ENCODE assay signal across 11 cellular contexts in the genomic region with DNA sequence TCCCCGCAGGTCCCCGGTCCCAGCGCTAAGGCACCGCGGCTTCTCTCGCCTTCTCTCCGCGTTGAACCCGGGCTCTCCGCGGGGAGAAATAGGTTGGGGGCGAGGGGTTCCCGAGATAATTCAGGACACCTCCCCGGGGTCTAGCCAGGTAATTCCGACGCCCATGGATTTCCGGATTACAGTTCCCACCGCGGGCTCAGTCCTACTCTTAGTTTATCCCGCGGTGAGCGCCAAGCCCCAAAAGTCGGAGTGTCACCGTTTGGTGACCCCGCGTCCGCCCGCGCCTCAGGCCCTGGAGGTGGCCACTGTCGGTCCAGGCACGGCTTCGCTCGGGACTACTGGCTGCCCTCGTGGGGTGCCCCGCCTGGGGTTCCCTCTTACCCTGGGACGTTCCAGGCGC. TPM values are rescaled to one million over a fixed set of nuclear protein-coding genes. Genes with fewer than 3 reads are reported as not detected.
DNase-seq lines count a peak whose midpoint lies in the region; ATAC-seq and TF ChIP-seq lines count a peak whose summit lies in the region.
"Not testable (repeated sequence)": the region's sequence is repeated elsewhere in the genome, so short reads cannot be mapped to it uniquely, and the experiment has no call there.
"Had no signal": no experiment of that assay in that cellular context is flagged by ENCODE, and none has a peak within 500 bp of the region (broad histone marks: within the 10 kb centered on the region; RNA-seq: fewer than 3 reads in every experiment).

No MANE protein-coding gene starts in this region.

- intact Hi-C loops in CD8-positive, alpha-beta T cell (cut with DNase I, micrococcal nuclease); activated naive CD4-positive, alpha-beta T cell treated with anti-CD3 and anti-CD28 coated beads for 36 hours (cut with micrococcal nuclease); natural killer cell (cut with micrococcal nuclease); sciatic nerve (cut with DNase I): not testable (repeated sequence)

- not testable (repeated sequence) for H3K4me3 ChIP-seq in CD8-positive, alpha-beta T cell (ENCODE audit: low read depth, low read length)

- POLR2A ChIA-PET in CD8-positive, alpha-beta T cell (lab: Charles Lee); T-cell (lab: Charles Lee); activated CD8-positive, alpha-beta T cell treated with anti-CD3 and anti-CD28 coated beads, Interleukin-2, amount 10 ng/mL, durations not matched to agents 7 days and 5 days (lab: Charles Lee): not testable (repeated sequence)

- H3K9me3 ChIP-seq in CD8-positive, alpha-beta T cell (ENCODE audit: low read length), result not testable (repeated sequence)

- CTCF ChIA-PET in CD8-positive, alpha-beta T cell (lab: Charles Lee); T-cell (lab: Charles Lee); activated CD8-positive, alpha-beta T cell treated with anti-CD3 and anti-CD28 coated beads, Interleukin-2, amount 10 ng/mL, durations not matched to agents 7 days and 5 days (lab: Charles Lee); activated naive CD4-positive, alpha-beta T cell treated with anti-CD3 and anti-CD28 coated beads for 36 hours (lab: Charles Lee): not testable (repeated sequence)

- not testable (repeated sequence) for H3K27me3 ChIP-seq in CD8-positive, alpha-beta T cell (ENCODE audit: insufficient read depth, low read length)

- not testable (repeated sequence) for H3K9me3 Mint-ChIP-seq in CD8-positive, alpha-beta T cell; T-cell; activated CD8-positive, alpha-beta T cell treated with anti-CD3 and anti-CD28 coated beads, Interleukin-2, amount 10 ng/mL, durations not matched to agents 7 days and 5 days (ENCODE audit: insufficient read depth); activated naive CD4-positive, alpha-beta T cell treated with anti-CD3 and anti-CD28 coated beads for 36 hours; central memory CD8-positive, alpha-beta T cell; immature natural killer cell; natural killer cell

- peak overlapping the region; percentile 60 for H3K4me3 Mint-ChIP-seq in CD8-positive, alpha-beta T cell
- H3K4me3 Mint-ChIP-seq in T-cell (peak overlapping the region; percentile 60 to 68 (median 64)), immature natural killer cell (peak overlapping the region in 3 of 5 donors; percentile 64 to 79 (median 75)), natural killer cell (peak overlapping the region; percentile 68)
- peak overlapping the region; percentile 48 for H3K4me3 Mint-ChIP-seq in activated CD8-positive, alpha-beta T cell treated with anti-CD3 and anti-CD28 coated beads, Interleukin-2, amount 10 ng/mL, durations not matched to agents 7 days and 5 days
- peak overlapping the region; percentile 21 for H3K4me3 Mint-ChIP-seq in activated naive CD4-positive, alpha-beta T cell treated with anti-CD3 and anti-CD28 coated beads for 36 hours
- peak overlapping the region; percentile 38 for H3K4me3 Mint-ChIP-seq in central memory CD8-positive, alpha-beta T cell

- H3K27me3 Mint-ChIP-seq in CD8-positive, alpha-beta T cell (ENCODE audit: low read depth); T-cell; activated CD8-positive, alpha-beta T cell treated with anti-CD3 and anti-CD28 coated beads, Interleukin-2, amount 10 ng/mL, durations not matched to agents 7 days and 5 days (ENCODE audit: low read depth); activated naive CD4-positive, alpha-beta T cell treated with anti-CD3 and anti-CD28 coated beads for 36 hours (ENCODE audit: low read depth); central memory CD8-positive, alpha-beta T cell; immature natural killer cell (ENCODE audit: low read depth in 3 of 3); natural killer cell (ENCODE audit: low read depth in 2 of 2): not testable (repeated sequence)

- ATAC-seq in CD8-positive, alpha-beta T cell, result peak; percentile 14
- ATAC-seq in T-cell (replicated peaks in 1 of 4) (peak in 3 of 4 experiments; percentile 11 to 24 (median 16)), natural killer cell (peak in 2 of 3 donors; percentile 10 to 17), sciatic nerve (peak; percentile 23)
- not testable (repeated sequence) for ATAC-seq in activated CD8-positive, alpha-beta T cell treated with anti-CD3 and anti-CD28 coated beads, Interleukin-2, amount 10 ng/mL, durations not matched to agents 7 days and 5 days; central memory CD8-positive, alpha-beta T cell (replicated peaks; ENCODE audit: extremely low read depth, poor library complexity, severe bottlenecking)

- H3K4me1 ChIP-seq in CD8-positive, alpha-beta T cell (ENCODE audit: insufficient read depth, low read length), result not testable (repeated sequence)

- not testable (repeated sequence) for H3K36me3 Mint-ChIP-seq in CD8-positive, alpha-beta T cell; T-cell; activated CD8-positive, alpha-beta T cell treated with anti-CD3 and anti-CD28 coated beads, Interleukin-2, amount 10 ng/mL, durations not matched to agents 7 days and 5 days (ENCODE audit: low read depth); activated naive CD4-positive, alpha-beta T cell treated with anti-CD3 and anti-CD28 coated beads for 36 hours (ENCODE audit: low read depth); central memory CD8-positive, alpha-beta T cell (ENCODE audit: insufficient read depth); immature natural killer cell; natural killer cell

- not testable (repeated sequence) for H3K36me3 ChIP-seq in CD8-positive, alpha-beta T cell (ENCODE audit: insufficient read depth, low read length)

- not testable (repeated sequence) for H3K4me1 Mint-ChIP-seq in CD8-positive, alpha-beta T cell (ENCODE audit: low read depth); T-cell; activated CD8-positive, alpha-beta T cell treated with anti-CD3 and anti-CD28 coated beads, Interleukin-2, amount 10 ng/mL, durations not matched to agents 7 days and 5 days (ENCODE audit: low read depth); activated naive CD4-positive, alpha-beta T cell treated with anti-CD3 and anti-CD28 coated beads for 36 hours (ENCODE audit: low read depth); central memory CD8-positive, alpha-beta T cell; immature natural killer cell; natural killer cell

- TF ChIP-seq CTCF in CD8-positive, alpha-beta T cell (IDR thresholded peaks at IDR 0.05); natural killer cell (IDR thresholded peaks at IDR 0.05): not testable (repeated sequence)

- not testable (repeated sequence) for H3K27ac Mint-ChIP-seq in CD8-positive, alpha-beta T cell; T-cell; activated CD8-positive, alpha-beta T cell treated with anti-CD3 and anti-CD28 coated beads, Interleukin-2, amount 10 ng/mL, durations not matched to agents 7 days and 5 days; activated naive CD4-positive, alpha-beta T cell treated with anti-CD3 and anti-CD28 coated beads for 36 hours; central memory CD8-positive, alpha-beta T cell (ENCODE audit: low read depth); natural killer cell
- peak overlapping the region in 1 of 6 donors; percentile 46 for H3K27ac Mint-ChIP-seq in immature natural killer cell

- DNase-seq in CD8-positive, alpha-beta T cell; T-cell; activated CD8-positive, alpha-beta T cell treated with anti-CD3 and anti-CD28 coated beads, Interleukin-2, amount 10 ng/mL, durations not matched to agents 7 days and 5 days; activated naive CD4-positive, alpha-beta T cell treated with anti-CD3 and anti-CD28 coated beads for 36 hours; central memory CD8-positive, alpha-beta T cell (ENCODE audit: low spot score in 2 of 2); immature natural killer cell; natural killer cell; sciatic nerve (ENCODE audit: low spot score): not testable (repeated sequence)

- not testable (repeated sequence) for H3K27ac ChIP-seq in CD8-positive, alpha-beta T cell (ENCODE audit: low read depth, low read length)

RNA-seq across cellular contexts. Expression of gene GOLGA8T, which starts 56.8 kb away (rescaled TPM):
- total RNA-seq in CD8-positive, alpha-beta T cell, result under 1 TPM in 1 of 2 experiments, not detected in 1; 0.19 TPM
- total RNA-seq in T-cell, result under 1 TPM; 0.26 to 0.82 (median 0.60) TPM
- 1 to 10 TPM in 1 of 2 experiments, under 1 TPM in 1; 0.94 to 1.3 TPM for total RNA-seq in activated CD8-positive, alpha-beta T cell treated with anti-CD3 and anti-CD28 coated beads, Interleukin-2, amount 10 ng/mL, durations not matched to agents 7 days and 5 days
- total RNA-seq in activated naive CD4-positive, alpha-beta T cell treated with anti-CD3 and anti-CD28 coated beads for 36 hours, result not detected
- under 1 TPM in 2 of 3 donors, not detected in 1; 0.16 to 0.20 TPM for polyA plus RNA-seq in immature natural killer cell
- 1 to 10 TPM; 2.6 to 4.0 (median 3.0) TPM for total RNA-seq in natural killer cell
- total RNA-seq in sciatic nerve, result 1.5 TPM
- total RNA-seq: A172; Calu3; CD4-positive, CD25-positive, alpha-beta regulatory T cell had no signal
- polyA plus RNA-seq: CD4-positive, CD25-positive, alpha-beta regulatory T cell had no signal

Comparison
In these comparisons a context has a peak if more than half of its experiments do, and no peak if none do; other contexts are left out.
1. H3K4me3 Mint-ChIP-seq: peak in every context shown above with its lines; median percentile 75 in immature natural killer cell; 68 in natural killer cell; 64 in T-cell; 60 in CD8-positive, alpha-beta T cell; 48 in activated CD8-positive, alpha-beta T cell treated with anti-CD3 and anti-CD28 coated beads, Interleukin-2, amount 10 ng/mL, durations not matched to agents 7 days and 5 days; 38 in central memory CD8-positive, alpha-beta T cell; 21 in activated naive CD4-positive, alpha-beta T cell treated with anti-CD3 and anti-CD28 coated beads for 36 hours.